Comparison of ENCODE assay signal across 21 cellular contexts in genomic region chr9:129324808-129325491, GRCh38.
A peak's percentile ranks its signal among the peaks of the same experiment; 100 is the strongest.
DNase-seq lines count a peak whose midpoint lies in the region; ATAC-seq, FAIRE-seq and TF ChIP-seq lines count a peak whose summit lies in the region.
"Had no signal": no experiment of that assay in that cellular context is flagged by ENCODE, and none has a peak within 500 bp of the region (broad histone marks: within the 10 kb centered on the region; RNA-seq: fewer than 3 reads in every experiment).

No MANE protein-coding gene starts in this region.

- intact Hi-C loops in left ventricle myocardium inferior (cut with micrococcal nuclease), result no loop called here

- H2BK20ac ChIP-seq in H1 (ENCODE audit: low read length), result 0 out of 2 replicates have a peak overlapping the region, but pooled peaks have one; percentile 48

- no peaks in the 10 kb centered on the region for H3K79me2 ChIP-seq in H1 (ENCODE audit: control insufficient read depth in 1 of 2, insufficient read depth in 2 of 2, low read length in 2 of 2)

- no peak overlapping the region for H4K91ac ChIP-seq in H1 (replicated peaks; ENCODE audit: insufficient read length, low read length)

- H3K79me1 ChIP-seq in H1 (ENCODE audit: low read depth, low read length), result no peaks in the 10 kb centered on the region

- no peak overlapping the region for H3K56ac ChIP-seq in H1 (replicated peaks; ENCODE audit: insufficient read length, low read depth, low read length)

- peak in 1 of 2 experiments; percentile 27; a peak in 1 of 4 replicates for TF ChIP-seq RAD21 in H1 (IDR thresholded peaks at IDR 0.05 in 1 of 2, conservative IDR thresholded peaks at IDR 0.05 in 1 of 2; ENCODE audit: low read depth in 2 of 2, low read length in 2 of 2)

- no peak overlapping the region for H3K4me2 ChIP-seq in H1 (ENCODE audit: insufficient read depth in 1 of 2, low read depth in 2 of 2, low read length in 2 of 2)

- 87% methylated on average over 6 of the region's 7 CpGs; no CpG with 5 or more reads in 1 of the 2 experiments for WGBS in H1 (ENCODE audit: extremely low coverage in 1 of 2, insufficient coverage in 1 of 2, insufficient read length in 1 of 2, insufficient replicate concordance in 2 of 2, low coverage in 1 of 2, low lambda C conversion rate in 2 of 2, missing lambda C conversion rate in 1 of 2), 2 experiments

- POLR2A ChIA-PET in H1 (lab: Charles Lee; ENCODE audit: partially characterized antibody), result interaction anchor here (0.8 to 2.5 kb wide), 3 partner anchors 10 to 24 kb away, joined by 3 to 20 read pairs (median 3); no protein-coding TSS in a partner anchor

- H3K9me3 Mint-ChIP-seq in progenitor cell of endocrine pancreas (ENCODE audit: low read depth), result no peaks in the 10 kb centered on the region

- H3K4me3 ChIP-seq in cardiac muscle cell, result no peak overlapping the region
- no peak overlapping the region for H3K4me3 ChIP-seq in left ventricle myocardium inferior
- no peak overlapping the region for H3K4me3 ChIP-seq in H1 (ENCODE audit: extremely low read depth in 1 of 4, insufficient read depth in 2 of 4, low read depth in 3 of 4, low read length in 4 of 4)
- H3K4me3 ChIP-seq: HAP-1 had no signal

- no peak overlapping the region for H2AFZ ChIP-seq in H1 (ENCODE audit: low read length)

- H3K23me2 ChIP-seq in H1 (ENCODE audit: low read depth, low read length), result peaks cover 6% of the 10 kb centered on the region; the same call in 1 of the 2 replicates

- peak overlapping the region; percentile 65; the same call in 1 of the 2 replicates for H2BK15ac ChIP-seq in H1 (ENCODE audit: low read length)

- no peak for FAIRE-seq in H1 (lab: Jason Lieb, UNC)
- FAIRE-seq: GM19239, HTR-8/SVneo had no signal

- no peak for TF ChIP-seq POLR2A in H1 (IDR thresholded peaks at IDR 0.05; ENCODE audit: control extremely low read depth in 1 of 2, low read depth in 2 of 2, low read length in 2 of 2)

- H3K36me3 ChIP-seq in cardiac muscle cell (no peaks in the 10 kb centered on the region), left ventricle myocardium inferior (no peaks in the 10 kb centered on the region), H1 (ENCODE audit: control insufficient read depth in 2 of 4, insufficient read depth in 4 of 4, low read length in 3 of 4) (no peaks in the 10 kb centered on the region)
- H3K36me3 ChIP-seq: HAP-1 had no signal

- H3K4ac ChIP-seq in H1 (replicated peaks; ENCODE audit: insufficient read length, low read depth, low read length), result no peak overlapping the region

- peaks cover 26% of the 10 kb centered on the region for H3K4me1 Mint-ChIP-seq in progenitor cell of endocrine pancreas (ENCODE audit: low read depth)

- TF ChIP-seq CTCF in cardiac muscle cell (IDR thresholded peaks at IDR 0.05; ENCODE audit: low read depth, low read length), result no peak
- TF ChIP-seq CTCF in left ventricle myocardium inferior (IDR thresholded peaks at IDR 0.05; ENCODE audit: borderline replicate concordance), result no peak
- no peak for TF ChIP-seq CTCF in H1 (IDR thresholded peaks at IDR 0.05; ENCODE audit: control extremely low read depth in 1 of 3, insufficient read depth in 1 of 3, low read depth in 1 of 3, low read length in 3 of 3)
- no peak for TF ChIP-seq CTCF in progenitor cell of endocrine pancreas (IDR thresholded peaks at IDR 0.05; ENCODE audit: unreplicated experiment)

- H3K18ac ChIP-seq in H1 (ENCODE audit: extremely low read depth, low read length), result no peak overlapping the region

- H2BK5ac ChIP-seq in H1 (ENCODE audit: low read depth, low read length), result 0 out of 2 replicates have a peak overlapping the region, but pooled peaks have one; percentile 35

- no peaks in the 10 kb centered on the region for H4K20me1 ChIP-seq in H1 (replicated peaks in 1 of 2; ENCODE audit: control insufficient read depth in 1 of 2, insufficient read depth in 2 of 2, low read length in 2 of 2)

- H3K4me3 Mint-ChIP-seq in progenitor cell of endocrine pancreas (ENCODE audit: low read depth), result no peak overlapping the region
- H3K4me3 Mint-ChIP-seq: CD14-positive monocyte had no signal

- no peak overlapping the region for H3K23ac ChIP-seq in H1 (ENCODE audit: insufficient read length)

- CTCF ChIA-PET in H1 (lab: Charles Lee; ENCODE audit: partially characterized antibody), result interaction anchor here (0.6 to 1.4 kb wide), 11 partner anchors 9 to 924 kb away, joined by 3 to 5 read pairs (median 3); no protein-coding TSS in a partner anchor

- H3K36me3 Mint-ChIP-seq in progenitor cell of endocrine pancreas (ENCODE audit: insufficient read depth), result no peaks in the 10 kb centered on the region

- H3K14ac ChIP-seq in H1 (ENCODE audit: insufficient read length), result no peak overlapping the region

- DNase-seq in cardiac muscle cell (ENCODE audit: low read depth in 1 of 2, low spot score in 1 of 2) (no peak), left ventricle myocardium inferior (no peak), H1 (ENCODE audit: low read depth in 1 of 2, low spot score in 2 of 2) (no peak), progenitor cell of endocrine pancreas (ENCODE audit: low spot score, unreplicated experiment) (no peak), AG20443 (ENCODE audit: low spot score) (no peak), SIG-M5 treated with dmso at 0.1 percent for 504 hours (lab: John Stamatoyannopoulos, UW; ENCODE audit: unreplicated experiment) (no peak)
- DNase-seq in stimulated activated naive CD4-positive, alpha-beta T cell treated with Interleukin-2 at 50 U/mL for 16 hours (lab: John Stamatoyannopoulos, UW), result no peak
- DNase-seq: AML-193, EL, MV-4-11, NCI-H1417 treated with DMSO at 0.1 percent for 48 hours, NCI-H1930, NCI-H2171, NCI-H774, PC-3 had no signal

- ATAC-seq in HG03196 (IDR thresholded peaks at IDR 0.05; ENCODE audit: unreplicated experiment), result no peak
- ATAC-seq: PC-3 had no signal

- H3K27ac Mint-ChIP-seq in progenitor cell of endocrine pancreas, result peak overlapping the region; percentile 78
- H3K27ac Mint-ChIP-seq: CD14-positive monocyte had no signal

- no peaks in the 10 kb centered on the region for H3K27me3 Mint-ChIP-seq in progenitor cell of endocrine pancreas

- no peak overlapping the region for H4K8ac ChIP-seq in H1 (ENCODE audit: extremely low read depth, insufficient read depth, low read length)

- no peak for TF ChIP-seq EP300 in H1 (IDR thresholded peaks at IDR 0.05; ENCODE audit: borderline replicate concordance in 1 of 2, low read depth in 2 of 2, low read length in 2 of 2)

- H4K5ac ChIP-seq in H1 (ENCODE audit: insufficient read length, low read depth, low read length), result no peak overlapping the region

- peak overlapping the region; percentile 97 for H3K27ac ChIP-seq in cardiac muscle cell
- no peak overlapping the region for H3K27ac ChIP-seq in left ventricle myocardium inferior (replicated peaks)
- no peak overlapping the region for H3K27ac ChIP-seq in H1 (ENCODE audit: low read depth, low read length)
- H3K27ac ChIP-seq: HL-60 had no signal

- no peaks in the 10 kb centered on the region for H3K9me3 ChIP-seq in cardiac muscle cell (ENCODE audit: low read depth)
- no peaks in the 10 kb centered on the region for H3K9me3 ChIP-seq in left ventricle myocardium inferior (replicated peaks)
- no peaks in the 10 kb centered on the region for H3K9me3 ChIP-seq in H1 (ENCODE audit: insufficient read depth in 2 of 2, low read depth in 1 of 2, low read length in 1 of 2)
- H3K9me3 ChIP-seq: HAP-1 had no signal

- peaks cover 51% of the 10 kb centered on the region for H3K4me1 ChIP-seq in cardiac muscle cell (ENCODE audit: low read depth)
- H3K4me1 ChIP-seq in left ventricle myocardium inferior, result peaks cover 69% of the 10 kb centered on the region
- peaks cover 0 to 19% (median 10%) of the 10 kb centered on the region in 4 experiments; a peak in 6 of 7 replicates for H3K4me1 ChIP-seq in H1 (replicated peaks in 1 of 4; ENCODE audit: control insufficient read depth in 3 of 4, insufficient read depth in 4 of 4, low read length in 3 of 4)

- no peak overlapping the region for H3K9ac ChIP-seq in H1 (replicated peaks in 1 of 4; ENCODE audit: extremely low read depth in 1 of 4, low read depth in 3 of 4, low read length in 3 of 4)

- H2BK12ac ChIP-seq in H1 (ENCODE audit: low read depth, low read length), result peak overlapping the region; percentile 60; the same call in 1 of the 2 replicates

- no peak overlapping the region for H2BK120ac ChIP-seq in H1 (replicated peaks; ENCODE audit: low read depth, low read length)

- H2AK5ac ChIP-seq in H1 (ENCODE audit: low read depth, low read length), result no peak overlapping the region

- no peaks in the 10 kb centered on the region for H3K27me3 ChIP-seq in cardiac muscle cell
- H3K27me3 ChIP-seq in left ventricle myocardium inferior (ENCODE audit: low read depth), result no peaks in the 10 kb centered on the region
- H3K27me3 ChIP-seq in H1 (replicated peaks in 1 of 4; ENCODE audit: control insufficient read depth in 3 of 4, extremely low read depth in 1 of 4, insufficient read depth in 3 of 4, low read length in 3 of 4), result peaks cover 0 to 7% (median 5%) of the 10 kb centered on the region in 4 experiments; a peak in 4 of 7 replicates

TF ChIP-seq in H1, 55 proteins besides CTCF, POLR2A, EP300 and RAD21:
- TF ChIP-seq NANOG (IDR thresholded peaks at IDR 0.05; ENCODE audit: insufficient read depth, low read depth, low read length, poor library complexity, severe bottlenecking), result no peak
- TF ChIP-seq SIRT6 (IDR thresholded peaks at IDR 0.05; ENCODE audit: low read length), result no peak
- no peak for TF ChIP-seq HDAC6 (IDR thresholded peaks at IDR 0.05; ENCODE audit: low read depth, low read length)
- no peak for TF ChIP-seq GABPA (IDR thresholded peaks at IDR 0.05; ENCODE audit: borderline replicate concordance, insufficient read depth, low read length)
- TF ChIP-seq USF2 (IDR thresholded peaks at IDR 0.05; ENCODE audit: low read length), result no peak
- no peak for TF ChIP-seq YY1 (IDR thresholded peaks at IDR 0.05; ENCODE audit: low read depth, low read length)
- TF ChIP-seq KDM4A (IDR thresholded peaks at IDR 0.05; ENCODE audit: low read depth, low read length, severe bottlenecking), result no peak
- no peak for TF ChIP-seq RBBP5 (IDR thresholded peaks at IDR 0.05; ENCODE audit: borderline replicate concordance, low read depth, low read length)
- TF ChIP-seq E2F6 (IDR thresholded peaks at IDR 0.05), result no peak
- TF ChIP-seq RFX5 (IDR thresholded peaks at IDR 0.05; ENCODE audit: borderline replicate concordance, low read depth, low read length), result no peak
